In the genomic region with DNA sequence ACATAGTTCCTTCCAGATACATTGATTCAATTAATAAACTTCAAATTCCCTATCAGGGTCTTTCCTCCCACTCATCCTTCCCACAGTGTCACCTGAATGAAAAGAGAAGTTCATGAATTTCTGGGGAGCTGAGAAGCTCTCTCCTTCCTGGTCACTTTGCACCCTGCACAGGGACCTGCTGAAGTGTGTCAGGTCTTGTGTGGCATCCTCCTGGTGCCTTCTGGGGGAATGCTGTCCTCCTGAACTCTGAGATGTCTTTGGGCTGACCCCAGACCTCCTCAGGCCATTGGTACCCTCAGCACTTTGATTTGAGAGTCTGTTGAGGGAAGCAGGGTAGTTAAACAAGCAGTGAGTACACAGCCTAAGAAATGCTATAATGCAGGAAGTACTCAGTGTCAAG, we compare ENCODE assay signal across 25 cellular contexts. TPM values are rescaled to one million over a fixed set of nuclear protein-coding genes. Genes with fewer than 3 reads are reported as not detected.
"Had no signal": no experiment of that assay in that cellular context is flagged by ENCODE, and none has a peak within 500 bp of the region (broad histone marks: within the 10 kb centered on the region; RNA-seq: fewer than 3 reads in every experiment).

No MANE protein-coding gene starts in this region.

- H3K4me1 Mint-ChIP-seq: mesothelial cell of epicardium had no signal

- H3K27me3 ChIP-seq: dorsolateral prefrontal cortex, gastrocnemius medialis, left lung had no signal

- DNase-seq: dermis blood vessel endothelial cell; dorsolateral prefrontal cortex; effector CD4-positive, alpha-beta T cell; effector memory CD4-positive, alpha-beta T cell; esophagus squamous epithelium; foreskin fibroblast; foreskin melanocyte; gastrocnemius medialis; glutamatergic neuron; head of caudate nucleus; heart right ventricle; hippocampal formation; left cardiac atrium; left lung; left ventricle myocardium superior; lower lobe of right lung; mesenchymal stem cell; mucosa of descending colon had no signal

- H3K36me3 ChIP-seq: esophagus squamous epithelium, gastrocnemius medialis, heart right ventricle, left lung, lower lobe of right lung had no signal

- H3K36me3 Mint-ChIP-seq: mesothelial cell of epicardium had no signal

- FAIRE-seq: colon, endothelial cell of umbilical vein, islet of Langerhans, keratinocyte had no signal

- H3K27ac Mint-ChIP-seq: mesothelial cell of epicardium had no signal

- H3K4me3 ChIP-seq: coronary artery, dorsolateral prefrontal cortex, esophagus squamous epithelium, gastrocnemius medialis, heart right ventricle, left lung, lower lobe of right lung, mucosa of descending colon had no signal

- H3K4me1 ChIP-seq: esophagus squamous epithelium, heart right ventricle, left lung, lower lobe of right lung had no signal

- H3K9me3 ChIP-seq: esophagus squamous epithelium, gastrocnemius medialis, heart right ventricle, left lung, lower lobe of right lung, mucosa of descending colon had no signal

- H3K27ac ChIP-seq: coronary artery, dorsolateral prefrontal cortex, esophagus squamous epithelium, gastrocnemius medialis, heart right ventricle, left lung, lower lobe of right lung had no signal

- H3K4me3 Mint-ChIP-seq: mesothelial cell of epicardium had no signal

- ATAC-seq: gastrocnemius medialis, heart right ventricle, left cardiac atrium, left lung, left ventricle myocardium superior, lower lobe of right lung, mucosa of descending colon had no signal

RNA-seq across cellular contexts. Expression of a gene that starts 39.5 kb away (rescaled TPM):
- total RNA-seq: myocyte had no signal
- polyA plus RNA-seq: keratinocyte had no signal
